In the genomic region with DNA sequence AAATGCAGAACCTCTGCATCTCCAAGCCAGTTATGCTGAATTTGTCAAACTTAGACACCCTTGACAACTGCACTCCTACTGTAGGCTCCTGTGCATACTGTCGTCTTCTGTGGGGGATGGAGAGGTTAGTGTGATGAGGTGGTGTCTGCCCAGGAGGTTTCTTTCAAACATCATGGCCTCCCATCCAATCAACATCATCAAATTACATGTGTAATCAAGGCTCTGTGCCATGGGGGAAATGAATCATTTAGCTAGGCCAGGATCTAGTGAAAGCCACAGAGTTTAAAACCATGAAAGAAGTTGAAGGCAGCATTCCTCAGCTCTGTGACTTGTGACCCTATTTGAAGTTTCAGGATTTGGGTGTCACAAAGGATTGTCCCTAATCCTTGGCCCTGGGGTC, we compare ENCODE assay signal across 18 cellular contexts.
DNase-seq lines count a peak whose midpoint lies in the region; ATAC-seq, FAIRE-seq and TF ChIP-seq lines count a peak whose summit lies in the region.
"Had no signal": no experiment of that assay in that cellular context is flagged by ENCODE, and none has a peak within 500 bp of the region (broad histone marks: within the 10 kb centered on the region; RNA-seq: fewer than 3 reads in every experiment).

No MANE protein-coding gene starts in this region.

- H3K4me3 Mint-ChIP-seq in stimulated activated memory B cell treated with anti-CD40 and anti-IgM and Interleukin-4, amounts not matched to agents 10 μg/mL and 1 μg/mL and 100 μg/mL, for 72 hours, result no peak overlapping the region
- H3K4me3 Mint-ChIP-seq: CD14-positive monocyte; naive thymus-derived CD4-positive, alpha-beta T cell; T-helper 1 cell treated with Interleukin-12 subunit alpha and Interleukin-12 subunit beta and Interleukin-4 antibody, amounts not matched to agents 30 μg/mL and 1 μg/mL, for 36 hours had no signal

- no peaks in the 10 kb centered on the region for H3K79me2 ChIP-seq in HepG2 (ENCODE audit: insufficient read depth, low read length)

- intact Hi-C loops in HepG2 (cut with micrococcal nuclease; ENCODE audit: unreplicated experiment), result no loop called here

- BruUV-seq in HepG2 (replicated peaks; lab: Mats Ljungman, UMichigan), result no TSS peak

- no peak overlapping the region for H2AFZ ChIP-seq in HepG2 (ENCODE audit: low read length)

- no peaks in the 10 kb centered on the region for H4K20me1 ChIP-seq in HepG2 (ENCODE audit: insufficient read depth, low read length)

- no peaks in the 10 kb centered on the region for H3K4me1 ChIP-seq in HepG2 (ENCODE audit: insufficient read depth, low read length)
- H3K4me1 ChIP-seq: upper lobe of right lung had no signal

- H3K36me3 Mint-ChIP-seq in stimulated activated memory B cell treated with anti-CD40 and anti-IgM and Interleukin-4, amounts not matched to agents 10 μg/mL and 1 μg/mL and 100 μg/mL, for 72 hours, result no peaks in the 10 kb centered on the region
- H3K36me3 Mint-ChIP-seq: CD14-positive monocyte; naive thymus-derived CD4-positive, alpha-beta T cell had no signal

- H3K36me3 ChIP-seq in HepG2 (replicated peaks in 1 of 2; ENCODE audit: control insufficient read depth in 1 of 2, insufficient read depth in 2 of 2, low read length in 2 of 2), result no peaks in the 10 kb centered on the region

- H3K9me3 Mint-ChIP-seq in stimulated activated memory B cell treated with anti-CD40 and anti-IgM and Interleukin-4, amounts not matched to agents 10 μg/mL and 1 μg/mL and 100 μg/mL, for 72 hours, result no peaks in the 10 kb centered on the region

- no peak for TF ChIP-seq RAD21 in HepG2 (CRISPR knock-in tag; IDR thresholded peaks at IDR 0.05)

- CTCF ChIA-PET in HepG2 (lab: Yijun Ruan, JAX; ENCODE audit: low intra/inter-chr PET ratio, low total read pairs), result no interaction called here

- H3K27ac ChIP-seq in HepG2 (ENCODE audit: extremely low read length, insufficient read depth, low read length), result no peak overlapping the region
- H3K27ac ChIP-seq: upper lobe of right lung had no signal

- DNase-seq in ELR (ENCODE audit: low read depth) (peak; percentile 91), RPMI7951 (ENCODE audit: low read depth) (peak; percentile 82), epithelial cell of esophagus (ENCODE audit: low read depth) (peak; percentile 77), non-pigmented ciliary epithelial cell (ENCODE audit: low read depth) (peak; percentile 85), HepG2 (ENCODE audit: low spot score) (no peak)
- no peak for DNase-seq in activated effector memory CD4-positive, alpha-beta T cell treated with anti-CD3 and anti-CD28 coated beads, Interleukin-2, amount 50 U/mL, for 16 hours
- DNase-seq: activated CD4-positive, alpha-beta T cell treated with anti-CD3 and anti-CD28 coated beads for 4 hours; KG1; naive thymus-derived CD4-positive, alpha-beta T cell; NCI-H1436 treated with DMSO at 0.1 percent for 48 hours; NCI-H510A; retina; stimulated activated CD4-positive, alpha-beta T cell treated with anti-CD3 and anti-CD28 coated beads, Interleukin-2, amount 100 ng/mL, for 48 hours; upper lobe of right lung had no signal

- no peaks in the 10 kb centered on the region for H3K27me3 Mint-ChIP-seq in stimulated activated memory B cell treated with anti-CD40 and anti-IgM and Interleukin-4, amounts not matched to agents 10 μg/mL and 1 μg/mL and 100 μg/mL, for 72 hours
- H3K27me3 Mint-ChIP-seq: naive thymus-derived CD4-positive, alpha-beta T cell had no signal

- H3K9ac ChIP-seq in HepG2 (ENCODE audit: insufficient read depth, low read depth, low read length), result no peak overlapping the region

- 6% methylated on average over 1 of the region's 1 CpG for WGBS in HepG2 (ENCODE audit: low lambda C conversion rate)

- TF ChIP-seq CTCF in epithelial cell of esophagus (IDR thresholded peaks at IDR 0.05; ENCODE audit: insufficient read depth, low read depth, low read length, missing control alignments), result no peak
- no peak for TF ChIP-seq CTCF in HepG2 (CRISPR knock-in tag; IDR thresholded peaks at IDR 0.05)

- no peak for TF ChIP-seq POLR2A in HepG2 (IDR thresholded peaks at IDR 0.05; ENCODE audit: insufficient read depth in 1 of 2, low read depth in 2 of 2, low read length in 2 of 2)

- POLR2A ChIA-PET in HepG2 (lab: Yijun Ruan, JAX), result no interaction called here

- H3K27me3 ChIP-seq in HepG2 (ENCODE audit: control insufficient read depth in 1 of 2, insufficient read depth in 2 of 2, low read length in 2 of 2), result no peaks in the 10 kb centered on the region
- H3K27me3 ChIP-seq: upper lobe of right lung had no signal

- H3K4me1 Mint-ChIP-seq in stimulated activated memory B cell treated with anti-CD40 and anti-IgM and Interleukin-4, amounts not matched to agents 10 μg/mL and 1 μg/mL and 100 μg/mL, for 72 hours, result no peaks in the 10 kb centered on the region
- H3K4me1 Mint-ChIP-seq: CD14-positive monocyte; naive thymus-derived CD4-positive, alpha-beta T cell had no signal

- H3K4me3 ChIP-seq in epithelial cell of esophagus (ENCODE audit: low read length) (no peak overlapping the region), HepG2 (replicated peaks in 1 of 3; ENCODE audit: insufficient read depth in 1 of 3, low read depth in 2 of 3, low read length in 3 of 3) (no peak overlapping the region)
- H3K4me3 ChIP-seq: upper lobe of right lung had no signal

- H3K4me2 ChIP-seq in HepG2 (ENCODE audit: low read depth, low read length), result no peak overlapping the region

- no peak for TF ChIP-seq EP300 in HepG2 (IDR thresholded peaks at IDR 0.05; ENCODE audit: low read depth in 2 of 2, low read length in 2 of 2)
- TF ChIP-seq EP300 in HepG2 (CRISPR knock-in tag; IDR thresholded peaks at IDR 0.05; ENCODE audit: borderline replicate concordance), result no peak

- in situ Hi-C loops in HepG2 (cut with HindIII; ENCODE audit: extremely low pct_ligation_motif_present, low pct_unique_long_range_greater_than_20kb), result no loop called here

- ATAC-seq in GM21723 (IDR thresholded peaks at IDR 0.05; ENCODE audit: unreplicated experiment) (no peak), HepG2 (no peak)
- ATAC-seq in stimulated activated memory B cell treated with anti-CD40 and anti-IgM and Interleukin-4, amounts not matched to agents 10 μg/mL and 1 μg/mL and 100 μg/mL, for 72 hours, result no peak
- ATAC-seq: naive thymus-derived CD4-positive, alpha-beta T cell; upper lobe of right lung had no signal

- no peak for FAIRE-seq in HepG2 (lab: Jason Lieb, UNC)

- H3K27ac Mint-ChIP-seq in stimulated activated memory B cell treated with anti-CD40 and anti-IgM and Interleukin-4, amounts not matched to agents 10 μg/mL and 1 μg/mL and 100 μg/mL, for 72 hours, result no peak overlapping the region
- H3K27ac Mint-ChIP-seq: CD14-positive monocyte; naive thymus-derived CD4-positive, alpha-beta T cell; T-helper 1 cell treated with Interleukin-12 subunit alpha and Interleukin-12 subunit beta and Interleukin-4 antibody, amounts not matched to agents 30 μg/mL and 1 μg/mL, for 36 hours had no signal

- no peaks in the 10 kb centered on the region for H3K9me3 ChIP-seq in HepG2 (ENCODE audit: low read length)
- H3K9me3 ChIP-seq: upper lobe of right lung had no signal

TF ChIP-seq in HepG2, 621 proteins besides CTCF, POLR2A, EP300 and RAD21:
- TF ChIP-seq SP4 (CRISPR knock-in tag; IDR thresholded peaks at IDR 0.05) (no peak), KLF9 (CRISPR knock-in tag; IDR thresholded peaks at IDR 0.05; ENCODE audit: low read depth) (no peak), NFKBIZ (CRISPR knock-in tag; IDR thresholded peaks at IDR 0.05) (no peak), ZBTB10 (CRISPR knock-in tag; IDR thresholded peaks at IDR 0.05; ENCODE audit: borderline replicate concordance) (no peak), ZKSCAN8 (CRISPR knock-in tag; IDR thresholded peaks at IDR 0.05; ENCODE audit: borderline replicate concordance) (no peak), GLI4 (CRISPR knock-in tag; IDR thresholded peaks at IDR 0.05; ENCODE audit: borderline replicate concordance) (no peak)

Comparison
In these comparisons a context has a peak if more than half of its experiments do, and no peak if none do; other contexts are left out.
1. DNase-seq: peak in ELR (single experiment), RPMI7951 (single experiment), epithelial cell of esophagus (single experiment) and non-pigmented ciliary epithelial cell (single experiment); none in HepG2 (single experiment) and activated effector memory CD4-positive, alpha-beta T cell treated with anti-CD3 and anti-CD28 coated beads, Interleukin-2, amount 50 U/mL, for 16 hours (single experiment).